In the genomic region with DNA sequence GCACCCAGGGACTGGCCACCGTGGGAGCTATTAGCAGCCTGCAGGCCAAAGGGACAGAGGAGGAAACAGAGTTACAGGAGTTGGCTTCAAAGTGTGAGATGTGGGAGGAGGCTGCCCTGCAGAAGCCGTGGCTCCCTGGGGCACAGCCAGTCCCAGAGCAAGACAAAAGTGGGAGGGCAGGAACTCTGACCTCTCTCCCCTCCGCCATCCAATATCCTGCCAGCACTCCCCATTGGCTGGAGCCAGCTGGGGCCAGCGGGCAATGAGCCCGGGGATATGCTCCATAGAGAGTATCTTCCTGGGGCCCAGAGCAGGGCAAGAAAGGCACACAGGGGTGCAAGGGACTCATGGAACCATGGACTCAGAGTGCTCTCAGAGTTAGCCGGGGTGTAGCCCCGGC, we compare ENCODE assay signal across 21 cellular contexts.
"Had no signal": no experiment of that assay in that cellular context is flagged by ENCODE, and none has a peak within 500 bp of the region (broad histone marks: within the 10 kb centered on the region; RNA-seq: fewer than 3 reads in every experiment).

No MANE protein-coding gene starts in this region.

- H3K4me3 Mint-ChIP-seq: activated CD4-positive, alpha-beta memory T cell treated with anti-CD3 and anti-CD28 coated beads, Interleukin-2, amount 10 ng/mL, durations not matched to agents 7 days and 5 days; activated naive CD8-positive, alpha-beta T cell treated with anti-CD3 and anti-CD28 coated beads, Interleukin-2, amount 10 ng/mL, durations not matched to agents 7 days and 5 days; mesothelial cell of epicardium; natural killer cell treated with Interleukin-12 subunit alpha and Interleukin-12 subunit beta and Interleukin-15 and Interleukin-18, amount 100 ng/mL, for 72 hours; stimulated activated naive CD8-positive, alpha-beta T cell treated with anti-CD3 and anti-CD28 coated beads, Interleukin-15, amount 100 ng/mL, for 72 hours had no signal

- H3K4me1 Mint-ChIP-seq: activated CD4-positive, alpha-beta memory T cell treated with anti-CD3 and anti-CD28 coated beads, Interleukin-2, amount 10 ng/mL, durations not matched to agents 7 days and 5 days; activated naive CD8-positive, alpha-beta T cell treated with anti-CD3 and anti-CD28 coated beads, Interleukin-2, amount 10 ng/mL, durations not matched to agents 7 days and 5 days; mesothelial cell of epicardium; stimulated activated naive CD8-positive, alpha-beta T cell treated with anti-CD3 and anti-CD28 coated beads, Interleukin-15, amount 100 ng/mL, for 72 hours had no signal

- H3K36me3 ChIP-seq: cardiac muscle cell, gastrocnemius medialis, heart left ventricle, suprapubic skin had no signal

- H3K27ac ChIP-seq: cardiac muscle cell, dorsolateral prefrontal cortex, gastrocnemius medialis, heart left ventricle, suprapubic skin had no signal

- DNase-seq: activated CD4-positive, alpha-beta memory T cell treated with anti-CD3 and anti-CD28 coated beads, Interleukin-2, amount 10 ng/mL, durations not matched to agents 7 days and 5 days; activated CD4-positive, alpha-beta T cell treated with anti-CD3 and anti-CD28 coated beads for 48 hours; activated CD4-positive, CD25-positive, alpha-beta regulatory T cell; activated naive CD4-positive, alpha-beta T cell treated with Interleukin-2 at 50 U/mL for 16 hours; activated naive CD8-positive, alpha-beta T cell treated with anti-CD3 and anti-CD28 coated beads, Interleukin-2, amount 10 ng/mL, durations not matched to agents 7 days and 5 days; activated T-cell treated with anti-CD3 and anti-CD28 coated beads, Interleukin-2, amount 50 U/mL, for 1 hour; dorsolateral prefrontal cortex; erythroblast; gastrocnemius medialis; heart left ventricle; stimulated activated CD4-positive, alpha-beta T cell treated with anti-CD3 and anti-CD28 coated beads, Interleukin-2, amount 100 ng/mL, for 48 hours; stimulated activated naive CD8-positive, alpha-beta T cell treated with anti-CD3 and anti-CD28 coated beads, Interleukin-15, amount 100 ng/mL, for 72 hours; T-helper 1 cell; T-helper 9 cell; trophoblast cell had no signal

- H3K9me3 Mint-ChIP-seq: activated CD4-positive, alpha-beta memory T cell treated with anti-CD3 and anti-CD28 coated beads, Interleukin-2, amount 10 ng/mL, durations not matched to agents 7 days and 5 days; activated naive CD8-positive, alpha-beta T cell treated with anti-CD3 and anti-CD28 coated beads, Interleukin-2, amount 10 ng/mL, durations not matched to agents 7 days and 5 days; activated T-helper 2 cell treated with anti-CD3 and anti-CD28 coated beads, Interferon-gamma antibody, Interleukin-2, Interleukin-4, amounts not matched to agents 10 μg/mL and 5 μg/mL and 100 μg/mL, durations not matched to agents 14 hours and 24 hours and 36 hours; mesothelial cell of epicardium; natural killer cell treated with Interleukin-12 subunit alpha and Interleukin-12 subunit beta and Interleukin-15 and Interleukin-18, amount 100 ng/mL, for 72 hours; stimulated activated naive CD8-positive, alpha-beta T cell treated with anti-CD3 and anti-CD28 coated beads, Interleukin-15, amount 100 ng/mL, for 72 hours had no signal

- H3K4me1 ChIP-seq: gastrocnemius medialis, heart left ventricle, suprapubic skin had no signal

- H3K27ac Mint-ChIP-seq: activated CD4-positive, alpha-beta memory T cell treated with anti-CD3 and anti-CD28 coated beads, Interleukin-2, amount 10 ng/mL, durations not matched to agents 7 days and 5 days; activated naive CD8-positive, alpha-beta T cell treated with anti-CD3 and anti-CD28 coated beads, Interleukin-2, amount 10 ng/mL, durations not matched to agents 7 days and 5 days; activated T-helper 2 cell treated with anti-CD3 and anti-CD28 coated beads, Interferon-gamma antibody, Interleukin-2, Interleukin-4, amounts not matched to agents 10 μg/mL and 5 μg/mL and 100 μg/mL, durations not matched to agents 14 hours and 24 hours and 36 hours; mesothelial cell of epicardium; natural killer cell treated with Interleukin-12 subunit alpha and Interleukin-12 subunit beta and Interleukin-15 and Interleukin-18, amount 100 ng/mL, for 72 hours; progenitor cell of endocrine pancreas; stimulated activated naive CD8-positive, alpha-beta T cell treated with anti-CD3 and anti-CD28 coated beads, Interleukin-15, amount 100 ng/mL, for 72 hours had no signal

- H3K9me3 ChIP-seq: gastrocnemius medialis, heart left ventricle, suprapubic skin had no signal

- ATAC-seq: gastrocnemius medialis; heart left ventricle; stimulated activated naive CD8-positive, alpha-beta T cell treated with anti-CD3 and anti-CD28 coated beads, Interleukin-15, amount 100 ng/mL, for 72 hours had no signal

- H3K27me3 ChIP-seq: gastrocnemius medialis had no signal

- H3K36me3 Mint-ChIP-seq: activated naive CD8-positive, alpha-beta T cell treated with anti-CD3 and anti-CD28 coated beads, Interleukin-2, amount 10 ng/mL, durations not matched to agents 7 days and 5 days; mesothelial cell of epicardium; natural killer cell treated with Interleukin-12 subunit alpha and Interleukin-12 subunit beta and Interleukin-15 and Interleukin-18, amount 100 ng/mL, for 72 hours had no signal

- H3K4me3 ChIP-seq: cardiac muscle cell, dorsolateral prefrontal cortex, gastrocnemius medialis, heart left ventricle, suprapubic skin had no signal
